9 cellular contexts compared by ENCODE assay signal in the genomic region with DNA sequence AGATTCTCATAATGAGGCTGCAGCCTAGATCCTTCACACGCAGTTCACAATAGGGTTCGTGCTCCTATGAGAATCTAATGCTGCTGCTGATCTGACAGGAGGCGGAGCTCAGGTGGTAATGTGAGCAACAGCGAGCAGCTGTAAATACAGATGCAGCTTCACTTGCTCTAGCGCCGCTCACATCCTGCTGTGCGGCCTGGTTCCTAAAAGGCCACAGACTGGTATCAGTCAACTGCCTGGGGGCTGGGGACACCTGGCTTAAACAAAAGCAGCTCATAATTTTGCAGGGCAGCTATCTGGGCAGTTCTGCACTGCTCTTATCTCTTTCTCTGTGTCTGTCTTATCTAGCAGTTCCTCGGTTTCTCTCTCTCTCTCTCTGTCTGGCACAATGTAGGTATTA. TPM values are rescaled to one million over a fixed set of nuclear protein-coding genes. Genes with fewer than 3 reads are reported as not detected.
DNase-seq lines count a peak whose midpoint lies in the region; ATAC-seq and TF ChIP-seq lines count a peak whose summit lies in the region.
"Had no signal": no experiment of that assay in that cellular context is flagged by ENCODE, and none has a peak within 500 bp of the region (broad histone marks: within the 10 kb centered on the region; RNA-seq: fewer than 3 reads in every experiment).

No MANE protein-coding gene starts in this region.

- no peak overlapping the region for H3K4me2 ChIP-seq in mesendoderm (ENCODE audit: low read length)

- peaks cover 19% of the 10 kb centered on the region for H3K36me3 Mint-ChIP-seq in activated CD4-positive, alpha-beta T cell treated with anti-CD3 and anti-CD28 coated beads, Interleukin-2, amount 10 ng/mL, durations not matched to agents 7 days and 5 days (ENCODE audit: low read depth)
- peaks cover 3% of the 10 kb centered on the region for H3K36me3 Mint-ChIP-seq in progenitor cell of endocrine pancreas (ENCODE audit: insufficient read depth)

- no peaks in the 10 kb centered on the region for H3K27me3 Mint-ChIP-seq in activated CD4-positive, alpha-beta T cell treated with anti-CD3 and anti-CD28 coated beads, Interleukin-2, amount 10 ng/mL, durations not matched to agents 7 days and 5 days
- no peaks in the 10 kb centered on the region for H3K27me3 Mint-ChIP-seq in progenitor cell of endocrine pancreas

- H3K56ac ChIP-seq in mesendoderm (ENCODE audit: low read length), result no peak overlapping the region

- POLR2A ChIA-PET in activated CD4-positive, alpha-beta T cell treated with anti-CD3 and anti-CD28 coated beads, Interleukin-2, amount 10 ng/mL, durations not matched to agents 7 days and 5 days (lab: Charles Lee), result no interaction called here

- no peaks in the 10 kb centered on the region for H3K36me3 ChIP-seq in mesendoderm (ENCODE audit: control insufficient read depth, insufficient read depth, low read length)

- no peak overlapping the region for H3K9ac ChIP-seq in mesendoderm (ENCODE audit: low read length)

- no peak overlapping the region for H3K4ac ChIP-seq in mesendoderm (ENCODE audit: low read depth, low read length)

- no peak overlapping the region for H3K18ac ChIP-seq in mesendoderm (ENCODE audit: low read length)

- H3K4me3 Mint-ChIP-seq in activated CD4-positive, alpha-beta T cell treated with anti-CD3 and anti-CD28 coated beads, Interleukin-2, amount 10 ng/mL, durations not matched to agents 7 days and 5 days, result no peak overlapping the region
- no peak overlapping the region for H3K4me3 Mint-ChIP-seq in progenitor cell of endocrine pancreas (ENCODE audit: low read depth)

- in situ Hi-C loops in GM13977 (cut with MboI; ENCODE audit: low pct_unique_long_range_greater_than_20kb, low sequenced_read_pairs, unreplicated experiment), result no loop called here

- no peaks in the 10 kb centered on the region for H3K4me1 ChIP-seq in mesendoderm (ENCODE audit: control insufficient read depth, low read depth, low read length)

- no CpG with 5 or more reads among the region's 8 CpGs for WGBS in mesendoderm (ENCODE audit: extremely low coverage, insufficient coverage, low lambda C conversion rate)

- no peaks in the 10 kb centered on the region for H3K27me3 ChIP-seq in mesendoderm (ENCODE audit: insufficient read depth, low read length, poor library complexity)

- H3K27ac ChIP-seq in mesendoderm (ENCODE audit: low read depth, low read length), result no peak overlapping the region

- no peak overlapping the region for H4K5ac ChIP-seq in mesendoderm (ENCODE audit: low read length)

- TF ChIP-seq CTCF in progenitor cell of endocrine pancreas (IDR thresholded peaks at IDR 0.05; ENCODE audit: unreplicated experiment), result no peak
- TF ChIP-seq CTCF in GM13977 (IDR thresholded peaks at IDR 0.05; ENCODE audit: extremely low read depth, insufficient read depth, missing control alignments), result no peak

- no peak overlapping the region for H2BK120ac ChIP-seq in mesendoderm (ENCODE audit: low read depth, low read length)

- H3K79me1 ChIP-seq in mesendoderm (ENCODE audit: low read length), result no peaks in the 10 kb centered on the region

- H4K8ac ChIP-seq in mesendoderm (ENCODE audit: low read depth, low read length), result no peak overlapping the region

- H3K23ac ChIP-seq in mesendoderm (ENCODE audit: low read length), result no peak overlapping the region

- H2AK5ac ChIP-seq in mesendoderm (ENCODE audit: low read length), result no peak overlapping the region

- H2BK15ac ChIP-seq in mesendoderm (replicated peaks; ENCODE audit: low read depth), result no peak overlapping the region

- no peak overlapping the region for H2BK5ac ChIP-seq in mesendoderm (ENCODE audit: low read length)

- peak; percentile 95 for ATAC-seq in HG02678 (IDR thresholded peaks at IDR 0.05; ENCODE audit: unreplicated experiment)

- no peaks in the 10 kb centered on the region for H3K79me2 ChIP-seq in mesendoderm (ENCODE audit: control insufficient read depth, insufficient read depth, low read length)

- peaks cover 15% of the 10 kb centered on the region for H3K9me3 Mint-ChIP-seq in activated CD4-positive, alpha-beta T cell treated with anti-CD3 and anti-CD28 coated beads, Interleukin-2, amount 10 ng/mL, durations not matched to agents 7 days and 5 days
- H3K9me3 Mint-ChIP-seq in progenitor cell of endocrine pancreas (ENCODE audit: low read depth), result peaks cover 10% of the 10 kb centered on the region

- H3K27ac Mint-ChIP-seq in activated CD4-positive, alpha-beta T cell treated with anti-CD3 and anti-CD28 coated beads, Interleukin-2, amount 10 ng/mL, durations not matched to agents 7 days and 5 days, result peak overlapping the region; percentile 47
- H3K27ac Mint-ChIP-seq in progenitor cell of endocrine pancreas, result no peak overlapping the region

- peak; percentile 72 for DNase-seq in activated CD4-positive, alpha-beta T cell treated with anti-CD3 and anti-CD28 coated beads, Interleukin-2, amount 10 ng/mL, durations not matched to agents 7 days and 5 days
- DNase-seq in activated CD4-positive, alpha-beta T cell treated with anti-CD3 and anti-CD28 coated beads, Interleukin-2, amount 50 U/mL, for 4 hours, result no peak
- DNase-seq in NCI-H510A treated with DMSO at 0.1 percent for 48 hours (lab: John Stamatoyannopoulos, UW) (peak; percentile 71), mesendoderm (peak; percentile 8), DMS 273 treated with DMSO at 0.1 percent for 48 hours (lab: John Stamatoyannopoulos, UW) (no peak), progenitor cell of endocrine pancreas (ENCODE audit: low spot score, unreplicated experiment) (no peak), GM13977 (ENCODE audit: low spot score) (no peak)
- DNase-seq: nucleus accumbens had no signal

- H3K4me3 ChIP-seq in mesendoderm (ENCODE audit: low read length), result no peak overlapping the region

- H3K4me1 Mint-ChIP-seq in activated CD4-positive, alpha-beta T cell treated with anti-CD3 and anti-CD28 coated beads, Interleukin-2, amount 10 ng/mL, durations not matched to agents 7 days and 5 days, result peaks cover 40% of the 10 kb centered on the region
- no peaks in the 10 kb centered on the region for H3K4me1 Mint-ChIP-seq in progenitor cell of endocrine pancreas (ENCODE audit: low read depth)

- CTCF ChIA-PET in activated CD4-positive, alpha-beta T cell treated with anti-CD3 and anti-CD28 coated beads, Interleukin-2, amount 10 ng/mL, durations not matched to agents 7 days and 5 days (lab: Charles Lee), result interaction anchor here (0.6 to 2.0 kb wide), 3 partner anchors 9 to 39 kb away, joined by 3 to 14 read pairs (median 4); no protein-coding TSS in a partner anchor

RNA-seq across cellular contexts. Expression of a gene that starts 20.4 kb away (rescaled TPM):
- total RNA-seq in activated CD4-positive, alpha-beta T cell treated with anti-CD3 and anti-CD28 coated beads, Interleukin-2, amount 10 ng/mL, durations not matched to agents 7 days and 5 days, result 100 to 1,000 TPM; 113 to 126 TPM
- 0.29 TPM for polyA plus RNA-seq in mesendoderm (2013, experiment 1 of 2)
- polyA plus RNA-seq in mesendoderm (2013, experiment 2 of 2), result 0.25 TPM
- 0.49 and 0.55 TPM in 2 replicates for total RNA-seq in progenitor cell of endocrine pancreas

Comparison
In these comparisons a context has a peak if more than half of its experiments do, and no peak if none do; other contexts are left out.
1. DNase-seq: peak in activated CD4-positive, alpha-beta T cell treated with anti-CD3 and anti-CD28 coated beads, Interleukin-2, amount 10 ng/mL, durations not matched to agents 7 days and 5 days (single experiment), NCI-H510A treated with DMSO at 0.1 percent for 48 hours (single experiment) and mesendoderm (single experiment); none in activated CD4-positive, alpha-beta T cell treated with anti-CD3 and anti-CD28 coated beads, Interleukin-2, amount 50 U/mL, for 4 hours (0 of 2), DMS 273 treated with DMSO at 0.1 percent for 48 hours (single experiment), progenitor cell of endocrine pancreas (single experiment) and GM13977 (single experiment).
2. RNA of a gene that starts 20.4 kb away (total RNA-seq): 113 to 126 TPM in activated CD4-positive, alpha-beta T cell treated with anti-CD3 and anti-CD28 coated beads, Interleukin-2, amount 10 ng/mL, durations not matched to agents 7 days and 5 days; 0.49 to 0.55 TPM in progenitor cell of endocrine pancreas; every median in the first group is over 10 times any median in the second.